1 cellular context compared by ENCODE assay signal in genomic region chr1:1058088-1058905, GRCh38.
TF ChIP-seq lines count a peak whose summit lies in the region.

No MANE protein-coding gene starts in this region.

TF ChIP-seq in WTC11, 78 proteins besides CTCF, POLR2A, EP300 and RAD21 (continued from another document):
- TF ChIP-seq, protein P1, sequence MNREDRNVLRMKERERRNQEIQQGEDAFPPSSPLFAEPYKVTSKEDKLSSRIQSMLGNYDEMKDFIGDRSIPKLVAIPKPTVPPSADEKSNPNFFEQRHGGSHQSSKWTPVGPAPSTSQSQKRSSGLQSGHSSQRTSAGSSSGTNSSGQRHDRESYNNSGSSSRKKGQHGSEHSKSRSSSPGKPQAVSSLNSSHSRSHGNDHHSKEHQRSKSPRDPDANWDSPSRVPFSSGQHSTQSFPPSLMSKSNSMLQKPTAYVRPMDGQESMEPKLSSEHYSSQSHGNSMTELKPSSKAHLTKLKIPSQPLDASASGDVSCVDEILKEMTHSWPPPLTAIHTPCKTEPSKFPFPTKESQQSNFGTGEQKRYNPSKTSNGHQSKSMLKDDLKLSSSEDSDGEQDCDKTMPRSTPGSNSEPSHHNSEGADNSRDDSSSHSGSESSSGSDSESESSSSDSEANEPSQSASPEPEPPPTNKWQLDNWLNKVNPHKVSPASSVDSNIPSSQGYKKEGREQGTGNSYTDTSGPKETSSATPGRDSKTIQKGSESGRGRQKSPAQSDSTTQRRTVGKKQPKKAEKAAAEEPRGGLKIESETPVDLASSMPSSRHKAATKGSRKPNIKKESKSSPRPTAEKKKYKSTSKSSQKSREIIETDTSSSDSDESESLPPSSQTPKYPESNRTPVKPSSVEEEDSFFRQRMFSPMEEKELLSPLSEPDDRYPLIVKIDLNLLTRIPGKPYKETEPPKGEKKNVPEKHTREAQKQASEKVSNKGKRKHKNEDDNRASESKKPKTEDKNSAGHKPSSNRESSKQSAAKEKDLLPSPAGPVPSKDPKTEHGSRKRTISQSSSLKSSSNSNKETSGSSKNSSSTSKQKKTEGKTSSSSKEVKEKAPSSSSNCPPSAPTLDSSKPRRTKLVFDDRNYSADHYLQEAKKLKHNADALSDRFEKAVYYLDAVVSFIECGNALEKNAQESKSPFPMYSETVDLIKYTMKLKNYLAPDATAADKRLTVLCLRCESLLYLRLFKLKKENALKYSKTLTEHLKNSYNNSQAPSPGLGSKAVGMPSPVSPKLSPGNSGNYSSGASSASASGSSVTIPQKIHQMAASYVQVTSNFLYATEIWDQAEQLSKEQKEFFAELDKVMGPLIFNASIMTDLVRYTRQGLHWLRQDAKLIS (CRISPR knock-in tag; IDR thresholded peaks at IDR 0.05; ENCODE audit: borderline replicate concordance): no peak
- TF ChIP-seq RELA (CRISPR knock-in tag; IDR thresholded peaks at IDR 0.05; ENCODE audit: borderline replicate concordance) (no peak), ZNF671 (CRISPR knock-in tag; IDR thresholded peaks at IDR 0.05) (no peak), ELF4 (CRISPR knock-in tag; IDR thresholded peaks at IDR 0.05; ENCODE audit: low read depth) (no peak), PREB (CRISPR knock-in tag; IDR thresholded peaks at IDR 0.05; ENCODE audit: borderline replicate concordance) (no peak), SOX15 (CRISPR knock-in tag; IDR thresholded peaks at IDR 0.05) (no peak), ZNF532 (CRISPR knock-in tag; IDR thresholded peaks at IDR 0.05; ENCODE audit: borderline replicate concordance) (no peak), E2F1 (CRISPR knock-in tag; IDR thresholded peaks at IDR 0.05) (no peak), USF1 (CRISPR knock-in tag; IDR thresholded peaks at IDR 0.05) (no peak)
- TF ChIP-seq, protein P2, sequence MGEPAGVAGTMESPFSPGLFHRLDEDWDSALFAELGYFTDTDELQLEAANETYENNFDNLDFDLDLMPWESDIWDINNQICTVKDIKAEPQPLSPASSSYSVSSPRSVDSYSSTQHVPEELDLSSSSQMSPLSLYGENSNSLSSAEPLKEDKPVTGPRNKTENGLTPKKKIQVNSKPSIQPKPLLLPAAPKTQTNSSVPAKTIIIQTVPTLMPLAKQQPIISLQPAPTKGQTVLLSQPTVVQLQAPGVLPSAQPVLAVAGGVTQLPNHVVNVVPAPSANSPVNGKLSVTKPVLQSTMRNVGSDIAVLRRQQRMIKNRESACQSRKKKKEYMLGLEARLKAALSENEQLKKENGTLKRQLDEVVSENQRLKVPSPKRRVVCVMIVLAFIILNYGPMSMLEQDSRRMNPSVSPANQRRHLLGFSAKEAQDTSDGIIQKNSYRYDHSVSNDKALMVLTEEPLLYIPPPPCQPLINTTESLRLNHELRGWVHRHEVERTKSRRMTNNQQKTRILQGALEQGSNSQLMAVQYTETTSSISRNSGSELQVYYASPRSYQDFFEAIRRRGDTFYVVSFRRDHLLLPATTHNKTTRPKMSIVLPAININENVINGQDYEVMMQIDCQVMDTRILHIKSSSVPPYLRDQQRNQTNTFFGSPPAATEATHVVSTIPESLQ (CRISPR knock-in tag; IDR thresholded peaks at IDR 0.05): no peak
